ENCODE assay signal across 1 cellular context in genomic region chr2:10057231-10058107, GRCh38.
TF ChIP-seq lines count a peak whose summit lies in the region.

No MANE protein-coding gene starts in this region.

TF ChIP-seq in HepG2, 621 proteins besides CTCF, POLR2A, EP300 and RAD21 (continued from another document and continues in another):
- TF ChIP-seq ZBTB2 (CRISPR knock-in tag; IDR thresholded peaks at IDR 0.05; ENCODE audit: low read depth) (no peak), FOXK1 (CRISPR knock-in tag; IDR thresholded peaks at IDR 0.05; ENCODE audit: borderline replicate concordance, low read depth) (no peak), SNAI1 (CRISPR knock-in tag; IDR thresholded peaks at IDR 0.05; ENCODE audit: borderline replicate concordance) (no peak), ZNF740 (CRISPR knock-in tag; IDR thresholded peaks at IDR 0.05) (no peak), AKAP8 (CRISPR knock-in tag; IDR thresholded peaks at IDR 0.05) (0 out of 2 replicates have a peak, but pooled peaks have one; percentile 24), MTA1 (CRISPR knock-in tag; IDR thresholded peaks at IDR 0.05; ENCODE audit: borderline replicate concordance) (no peak), HNF4A (CRISPR knock-in tag; IDR thresholded peaks at IDR 0.05) (no peak), DNMT3B (CRISPR knock-in tag; conservative IDR thresholded peaks at IDR 0.05) (no peak), YEATS2 (CRISPR knock-in tag; IDR thresholded peaks at IDR 0.05; ENCODE audit: borderline replicate concordance) (no peak), FOXO4 (CRISPR knock-in tag; conservative IDR thresholded peaks at IDR 0.05) (no peak), ZNF772 (CRISPR knock-in tag; IDR thresholded peaks at IDR 0.05) (no peak), CCDC6 (CRISPR knock-in tag; IDR thresholded peaks at IDR 0.05) (no peak), SMYD3 (CRISPR knock-in tag; IDR thresholded peaks at IDR 0.05) (no peak), RFXANK (CRISPR knock-in tag; IDR thresholded peaks at IDR 0.05) (no peak), THRA (CRISPR knock-in tag; IDR thresholded peaks at IDR 0.05; ENCODE audit: borderline replicate concordance) (no peak), ZNF318 (CRISPR knock-in tag; IDR thresholded peaks at IDR 0.05) (no peak), ZNF782 (CRISPR knock-in tag; IDR thresholded peaks at IDR 0.05; ENCODE audit: borderline replicate concordance) (0 out of 2 replicates have a peak, but pooled peaks have one; percentile 25), ZNF326 (CRISPR knock-in tag; IDR thresholded peaks at IDR 0.05; ENCODE audit: borderline replicate concordance) (no peak), NR2F2 (IDR thresholded peaks at IDR 0.05; ENCODE audit: borderline replicate concordance, low read depth) (no peak), ZNF891 (CRISPR knock-in tag; IDR thresholded peaks at IDR 0.05) (peak; percentile 18; the same call in 1 of the 2 replicates), ZNF710 (CRISPR knock-in tag; IDR thresholded peaks at IDR 0.05; ENCODE audit: borderline replicate concordance) (0 out of 2 replicates have a peak, but pooled peaks have one; percentile 36), BCL3 (CRISPR knock-in tag; IDR thresholded peaks at IDR 0.05) (no peak), ARID4A (CRISPR knock-in tag; IDR thresholded peaks at IDR 0.05; ENCODE audit: borderline replicate concordance) (peak; percentile 48; the same call in 1 of the 2 replicates), TCF12 (IDR thresholded peaks at IDR 0.05) (no peak), TCF12 (CRISPR knock-in tag; IDR thresholded peaks at IDR 0.05) (0 out of 2 replicates have a peak, but pooled peaks have one; percentile 25), SOX6 (IDR thresholded peaks at IDR 0.05) (no peak), SOX6 (CRISPR knock-in tag; IDR thresholded peaks at IDR 0.05) (no peak), ATF4 (CRISPR knock-in tag; IDR thresholded peaks at IDR 0.05) (no peak), HNRNPH1 (optimal IDR thresholded peaks at IDR 0.05; ENCODE audit: low read depth, low read length) (no peak), MEF2D (CRISPR knock-in tag; IDR thresholded peaks at IDR 0.05) (0 out of 2 replicates have a peak, but pooled peaks have one; percentile 17), MBNL3 (CRISPR knock-in tag; conservative IDR thresholded peaks at IDR 0.05) (no peak), ZSCAN9 (CRISPR knock-in tag; IDR thresholded peaks at IDR 0.05; ENCODE audit: borderline replicate concordance) (no peak), ZNF749 (CRISPR knock-in tag; IDR thresholded peaks at IDR 0.05; ENCODE audit: borderline replicate concordance) (no peak), ZNF572 (CRISPR knock-in tag; IDR thresholded peaks at IDR 0.05) (no peak), ZFP1 (CRISPR knock-in tag; IDR thresholded peaks at IDR 0.05) (no peak), NR2C2 (CRISPR knock-in tag; IDR thresholded peaks at IDR 0.05; ENCODE audit: borderline replicate concordance) (no peak), SETDB1 (CRISPR knock-in tag; IDR thresholded peaks at IDR 0.05; ENCODE audit: borderline replicate concordance) (no peak), ZNF264 (CRISPR knock-in tag; IDR thresholded peaks at IDR 0.05) (no peak)
